Comparison of ENCODE assay signal across 4 cellular contexts in genomic region chr12:80878431-80878830, GRCh38. TPM values are rescaled to one million over a fixed set of nuclear protein-coding genes. Genes with fewer than 3 reads are reported as not detected.
"Had no signal": no experiment of that assay in that cellular context is flagged by ENCODE, and none has a peak within 500 bp of the region (broad histone marks: within the 10 kb centered on the region; RNA-seq: fewer than 3 reads in every experiment).

No MANE protein-coding gene starts in this region.

RNA-seq across cellular contexts. Expression of gene LIN7A, which starts 59.3 kb away (rescaled TPM):
- total RNA-seq: activated CD8-positive, alpha-beta T cell treated with anti-CD3 and anti-CD28 coated beads for 36 hours; activated naive CD8-positive, alpha-beta T cell treated with anti-CD3 and anti-CD28 coated beads for 36 hours; activated T-cell treated with anti-CD3 and anti-CD28 coated beads, Interleukin-2, amount 50 U/mL, for 72 hours; K562 had no signal
- polyA plus RNA-seq: K562 had no signal
